16 cellular contexts compared by ENCODE assay signal in genomic region chr1:153953859-153954365, GRCh38. TPM values are rescaled to one million over a fixed set of nuclear protein-coding genes. Genes with fewer than 3 reads are reported as not detected.
DNase-seq lines count a peak whose midpoint lies in the region; ATAC-seq, FAIRE-seq and TF ChIP-seq lines count a peak whose summit lies in the region.
"Had no signal": no experiment of that assay in that cellular context is flagged by ENCODE, and none has a peak within 500 bp of the region (broad histone marks: within the 10 kb centered on the region; RNA-seq: fewer than 3 reads in every experiment).

No MANE protein-coding gene starts in this region.

- SMC1A ChIA-PET in GM12878 (lab: Charles Lee; ENCODE audit: uncharacterized antibody, unreplicated experiment): interaction anchor here (1.7 to 6.9 kb wide), 3 partner anchors 13 to 35 kb away, joined by 3 to 31 read pairs (median 8); partner anchors contain the start of genes CREB3L4 and JTB

- H3K4me1 Mint-ChIP-seq in CD8-positive, alpha-beta T cell (ENCODE audit: low read depth): peaks cover 49% of the 10 kb centered on the region
- peaks cover 47 to 49% of the 10 kb centered on the region in 2 donors for H3K4me1 Mint-ChIP-seq in natural killer cell treated with Interleukin-12 subunit alpha and Interleukin-12 subunit beta and Interleukin-15 and Interleukin-18, amount 100 ng/mL, for 72 hours (ENCODE audit: low read depth in 2 of 2)

- no peak overlapping the region for H3K4me3 ChIP-seq in CD8-positive, alpha-beta T cell (ENCODE audit: low read depth, low read length)
- H3K4me3 ChIP-seq in GM12878 (0 out of 2 replicates have a peak overlapping the region, but pooled peaks have one; percentile 20), GM23248 (no peak overlapping the region)
- H3K4me3 ChIP-seq: HAP-1 had no signal

- DNase-seq in CD8-positive, alpha-beta T cell: no peak
- DNase-seq in HuH-7 (ENCODE audit: low spot score): peak; percentile 94
- no peak for DNase-seq in GM12878 (ENCODE audit: low read depth, low spot score)
- DNase-seq in natural killer cell treated with Interleukin-12 subunit alpha and Interleukin-12 subunit beta and Interleukin-15 and Interleukin-18, amount 100 ng/mL, for 72 hours (ENCODE audit: low spot score): no peak
- no peak for DNase-seq in GM23248
- DNase-seq in NCI-H2171 (lab: John Stamatoyannopoulos, UW): no peak
- DNase-seq in foreskin melanocyte: no peak
- DNase-seq: activated CD8-positive, alpha-beta memory T cell treated with anti-CD3 and anti-CD28 coated beads, Interleukin-2, amount 50 U/mL, for 48 hours; mesenchymal stem cell; NCI-H774; nucleus accumbens; stimulated activated CD4-positive, alpha-beta T cell treated with anti-CD3 and anti-CD28 coated beads, Interleukin-2, amount 100 ng/mL, for 48 hours had no signal

- FAIRE-seq in GM12878 (lab: Jason Lieb, UNC): no peak

- H3K4me1 ChIP-seq in CD8-positive, alpha-beta T cell (ENCODE audit: insufficient read depth, low read length): peaks cover 38% of the 10 kb centered on the region
- H3K4me1 ChIP-seq in GM12878 (ENCODE audit: control insufficient read depth, insufficient read depth, low read length): peaks cover 12% of the 10 kb centered on the region
- H3K4me1 ChIP-seq in GM23248 (ENCODE audit: insufficient read depth): peaks cover 8% of the 10 kb centered on the region

- H3K79me2 ChIP-seq in GM12878 (ENCODE audit: control insufficient read depth, insufficient read depth, low read length): peaks cover 56% of the 10 kb centered on the region
- peaks cover 72% of the 10 kb centered on the region for H3K79me2 ChIP-seq in GM23248 (ENCODE audit: insufficient read depth)

- POLR2A ChIA-PET in CD8-positive, alpha-beta T cell (lab: Charles Lee): interaction anchor here (1.4 to 7.1 kb wide), 5 partner anchors 8 to 164 kb away, joined by 3 to 53 read pairs (median 5); partner anchors contain the start of genes CREB3L4, DENND4B, JTB and RPS27
- POLR2A ChIA-PET in GM12878 (lab: Charles Lee): interaction anchor here (1.1 to 5.5 kb wide), 4 partner anchors 8 to 13 kb away, joined by 3 to 38 read pairs (median 3); partner anchors contain the start of genes CREB3L4, DENND4B and SLC39A1

- H3K27ac ChIP-seq in CD8-positive, alpha-beta T cell (ENCODE audit: low read depth, low read length): no peak overlapping the region
- no peak overlapping the region for H3K27ac ChIP-seq in GM12878 (ENCODE audit: control insufficient read depth, insufficient read depth)
- H3K27ac ChIP-seq in GM23248: no peak overlapping the region
- H3K27ac ChIP-seq: epithelial cell of prostate, VCaP had no signal

- no peak for TF ChIP-seq POLR2A in GM12878 (IDR thresholded peaks at IDR 0.05; ENCODE audit: low read depth, low read length)

- WGBS in GM12878 (ENCODE audit: insufficient coverage, insufficient replicate concordance, low lambda C conversion rate, missing lambda C conversion rate): 91% methylated on average over 4 of the region's 4 CpGs
- WGBS in GM23248 (ENCODE audit: low coverage in 1 of 2, low lambda C conversion rate in 2 of 2, missing lambda C conversion rate in 2 of 2), 2 experiments: 82 to 85% methylated on average over 4 of the region's 4 CpGs

- in situ Hi-C loops in GM12878 (cut with MboI) (no loop called here), GM23248 (cut with MboI) (no loop called here)

- H3K27me3 Mint-ChIP-seq in CD8-positive, alpha-beta T cell (ENCODE audit: low read depth): no peaks in the 10 kb centered on the region
- H3K27me3 Mint-ChIP-seq in natural killer cell treated with Interleukin-12 subunit alpha and Interleukin-12 subunit beta and Interleukin-15 and Interleukin-18, amount 100 ng/mL, for 72 hours: no peaks in the 10 kb centered on the region

- H3K27me3 ChIP-seq in CD8-positive, alpha-beta T cell (ENCODE audit: insufficient read depth, low read length): no peaks in the 10 kb centered on the region
- H3K27me3 ChIP-seq in GM12878 (replicated peaks in 1 of 2; ENCODE audit: control insufficient read depth in 2 of 2, insufficient read depth in 2 of 2, low read length in 1 of 2) (no peaks in the 10 kb centered on the region), GM23248 (replicated peaks; ENCODE audit: insufficient read depth) (no peaks in the 10 kb centered on the region)

- H2AFZ ChIP-seq in GM12878 (ENCODE audit: control insufficient read depth, low read depth, low read length): no peak overlapping the region
- no peak overlapping the region for H2AFZ ChIP-seq in GM23248

- H3K36me3 ChIP-seq in CD8-positive, alpha-beta T cell (ENCODE audit: insufficient read depth, low read length): peaks cover 42% of the 10 kb centered on the region
- peaks cover 23 to 27% of the 10 kb centered on the region in 2 experiments; a peak in 3 of 4 replicates for H3K36me3 ChIP-seq in GM12878 (ENCODE audit: control insufficient read depth in 2 of 2, insufficient read depth in 2 of 2, low read length in 1 of 2)
- peaks cover 18% of the 10 kb centered on the region; the same call in 1 of the 2 replicates for H3K36me3 ChIP-seq in GM23248 (ENCODE audit: low read depth)

- H3F3A ChIP-seq in GM23248 (ENCODE audit: insufficient read depth): no peaks in the 10 kb centered on the region; the same call in 1 of the 2 replicates

- H3K27ac Mint-ChIP-seq in CD8-positive, alpha-beta T cell: peak overlapping the region; percentile 80
- H3K27ac Mint-ChIP-seq in natural killer cell treated with Interleukin-12 subunit alpha and Interleukin-12 subunit beta and Interleukin-15 and Interleukin-18, amount 100 ng/mL, for 72 hours: peak overlapping the region; percentile 26 to 32

- H3K36me3 Mint-ChIP-seq in CD8-positive, alpha-beta T cell: peaks cover 65% of the 10 kb centered on the region
- peaks cover 26% of the 10 kb centered on the region for H3K36me3 Mint-ChIP-seq in natural killer cell treated with Interleukin-12 subunit alpha and Interleukin-12 subunit beta and Interleukin-15 and Interleukin-18, amount 100 ng/mL, for 72 hours

- peak overlapping the region; percentile 28 for H3K9ac ChIP-seq in GM12878 (ENCODE audit: control insufficient read depth, insufficient read depth, low read length)
- no peak overlapping the region for H3K9ac ChIP-seq in GM23248

- CTCF ChIA-PET in CD8-positive, alpha-beta T cell (lab: Charles Lee): interaction anchor here (0.6 to 4.0 kb wide), 6 partner anchors 8 to 190 kb away, joined by 3 to 20 read pairs (median 4); partner anchors contain the start of genes DENND4B and RAB13
- CTCF ChIA-PET in GM12878 (lab: Yijun Ruan, JAX): interaction anchor here (1.1 to 5.0 kb wide), 4 partner anchors 8 to 156 kb away, joined by 3 to 27 read pairs (median 10); partner anchors contain the start of genes CREB3L4, DENND4B and RAB13

- no peak for TF ChIP-seq EP300 in GM12878 (IDR thresholded peaks at IDR 0.05; ENCODE audit: borderline replicate concordance in 1 of 2, control insufficient read depth in 1 of 2, low read depth in 2 of 2, low read length in 2 of 2)

- no peaks in the 10 kb centered on the region for H3K9me3 ChIP-seq in CD8-positive, alpha-beta T cell (ENCODE audit: low read length)
- H3K9me3 ChIP-seq in GM12878 (replicated peaks; ENCODE audit: control insufficient read depth, insufficient read depth, low read length): no peaks in the 10 kb centered on the region
- no peaks in the 10 kb centered on the region for H3K9me3 ChIP-seq in GM23248 (ENCODE audit: low read depth)
- H3K9me3 ChIP-seq: HAP-1 had no signal

- peak overlapping the region; percentile 9 for H3K4me3 Mint-ChIP-seq in CD8-positive, alpha-beta T cell
- peak overlapping the region; percentile 34 for H3K4me3 Mint-ChIP-seq in natural killer cell treated with Interleukin-12 subunit alpha and Interleukin-12 subunit beta and Interleukin-15 and Interleukin-18, amount 100 ng/mL, for 72 hours

- RAD21 ChIA-PET in GM12878 (lab: Charles Lee; ENCODE audit: unreplicated experiment): no interaction called here

- no TSS peak for BruUV-seq in GM12878 (replicated peaks; lab: Mats Ljungman, UMichigan)

- no peak for TF ChIP-seq CTCF in CD8-positive, alpha-beta T cell (IDR thresholded peaks at IDR 0.05)
- TF ChIP-seq CTCF in GM12878 (IDR thresholded peaks at IDR 0.05 in 2 of 3, conservative IDR thresholded peaks at IDR 0.05 in 1 of 3; ENCODE audit: control insufficient read depth in 2 of 3, extremely low read depth in 1 of 3, insufficient read depth in 1 of 3, low read depth in 3 of 3, low read length in 3 of 3): no peak

- ATAC-seq in CD8-positive, alpha-beta T cell: no peak
- no peak for ATAC-seq in GM12878
- no peak for ATAC-seq in natural killer cell treated with Interleukin-12 subunit alpha and Interleukin-12 subunit beta and Interleukin-15 and Interleukin-18, amount 100 ng/mL, for 72 hours
- ATAC-seq: Panc1 had no signal

- intact Hi-C loops in CD8-positive, alpha-beta T cell (cut with DNase I, micrococcal nuclease): no loop called here
- intact Hi-C loops in GM12878 (cut with micrococcal nuclease; ENCODE audit: unreplicated experiment): no loop called here

- no peak for TF ChIP-seq RAD21 in GM12878 (IDR thresholded peaks at IDR 0.05; ENCODE audit: insufficient read depth, low read depth, low read length)

- peaks cover 12% of the 10 kb centered on the region; the same call in 1 of the 2 replicates for H4K20me1 ChIP-seq in GM12878 (ENCODE audit: control insufficient read depth, insufficient read depth)
- no peaks in the 10 kb centered on the region for H4K20me1 ChIP-seq in GM23248 (ENCODE audit: insufficient read depth)

- H3K9me3 Mint-ChIP-seq in CD8-positive, alpha-beta T cell: no peaks in the 10 kb centered on the region
- H3K9me3 Mint-ChIP-seq in natural killer cell treated with Interleukin-12 subunit alpha and Interleukin-12 subunit beta and Interleukin-15 and Interleukin-18, amount 100 ng/mL, for 72 hours: no peaks in the 10 kb centered on the region

- H3K9me2 ChIP-seq in GM23248 (ENCODE audit: insufficient read depth): no peaks in the 10 kb centered on the region

- H3K4me2 ChIP-seq in GM12878 (ENCODE audit: control insufficient read depth, insufficient read depth): peak overlapping the region; percentile 60; the same call in 1 of the 2 replicates
- no peak overlapping the region for H3K4me2 ChIP-seq in GM23248 (ENCODE audit: unreplicated experiment)

RNA-seq across cellular contexts. Expression of gene CRTC2, which starts 4.5 kb away (rescaled TPM):
- 100 to 1,000 TPM; 169 to 201 TPM for total RNA-seq in CD8-positive, alpha-beta T cell
- total RNA-seq in GM12878 (2013; cell fraction: nucleolus; rRNA removed): 37.1 and 39.2 TPM in 2 replicates
- 15.5 and 15.7 TPM in 2 replicates for total RNA-seq in GM12878 (2014; rRNA removed)
- total RNA-seq in GM12878 (2014; rRNA removed; fragmentation: Illumina TruSeq; extraction: Trizol): 13.7 and 13.8 TPM in 2 replicates
- total RNA-seq in GM12878 (2021): 54.6 and 59.7 TPM in 2 replicates
- polyA plus RNA-seq in GM12878 (2011; ENCODE audit: low read depth): 27.4 TPM
- polyA plus RNA-seq in GM12878 (2011; rRNA removed): 12.8 and 35.6 TPM in 2 replicates
- polyA plus RNA-seq in GM12878 (2011; cell fraction: cytosol; rRNA removed): 36.7 and 38.1 TPM in 2 replicates
- 99.3 and 114 TPM in 2 replicates for polyA plus RNA-seq in GM12878 (2011; cell fraction: nucleus; rRNA removed)
- polyA plus RNA-seq in GM12878 (2012): 47.5 and 49.7 TPM in 2 replicates
- polyA plus RNA-seq in GM12878 (2014; fragmentation: Illumina TruSeq; extraction: Trizol): 21.6 and 49.4 TPM in 2 replicates
- 1 to 10 TPM; 5.1 to 8.4 TPM for polyA plus RNA-seq in GM12878 (2014; fragmentation: Nextera tagmentation; extraction: Ambion mirVana)
- polyA plus RNA-seq in GM12878 (2014; rRNA removed): 56.5 and 57.9 TPM in 2 replicates
- polyA plus RNA-seq in GM12878 (2016; fragmentation: Nextera tagmentation; extraction: Ambion mirVana): 10 to 100 TPM; 29.9 to 40.1 TPM
- 36.4 and 45.0 TPM in 2 replicates for polyA minus RNA-seq in GM12878 (2011; rRNA and poly(A)+ RNA removed)
- polyA minus RNA-seq in GM12878 (2011; cell fraction: cytosol; rRNA and poly(A)+ RNA removed): 16.4 and 21.3 TPM in 2 replicates
- 44.2 and 65.2 TPM in 2 replicates for polyA minus RNA-seq in GM12878 (2011; cell fraction: nucleus; rRNA and poly(A)+ RNA removed)
- 100 to 1,000 TPM; 103 to 129 TPM for total RNA-seq in natural killer cell treated with Interleukin-12 subunit alpha and Interleukin-12 subunit beta and Interleukin-15 and Interleukin-18, amount 100 ng/mL, for 72 hours
- total RNA-seq in GM23248 (2014; rRNA removed; shearing (Covaris generic)): 3.7 and 7.5 TPM in 2 replicates
- 16.7 and 21.0 TPM in 2 replicates for polyA plus RNA-seq in GM23248 (2016; fragmentation: Nextera tagmentation; extraction: Ambion mirVana)

RNA-seq across cellular contexts. Expression of gene DENND4B, which starts 7.4 kb away (rescaled TPM):
- total RNA-seq in CD8-positive, alpha-beta T cell: 10 to 100 TPM; 87.2 to 91.3 TPM
- 176 and 188 TPM in 2 replicates for total RNA-seq in GM12878 (2013; cell fraction: nucleolus; rRNA removed)
- total RNA-seq in GM12878 (2014; rRNA removed) (18.2 and 22.2 TPM in 2 replicates), GM12878 (2014; rRNA removed; fragmentation: Illumina TruSeq; extraction: Trizol) (13.1 and 13.7 TPM in 2 replicates), GM12878 (2021) (57.5 and 74.8 TPM in 2 replicates)
- polyA plus RNA-seq in GM12878 (2011; ENCODE audit: low read depth): 25.1 TPM
- polyA plus RNA-seq in GM12878 (2011; rRNA removed) (15.7 and 26.6 TPM in 2 replicates), GM12878 (2014; fragmentation: Illumina TruSeq; extraction: Trizol) (23.5 and 31.0 TPM in 2 replicates), GM12878 (2014; fragmentation: Nextera tagmentation; extraction: Ambion mirVana) (10 to 100 TPM; 12.0 to 13.4 TPM), GM12878 (2014; rRNA removed) (55.1 and 73.9 TPM in 2 replicates), GM12878 (2016; fragmentation: Nextera tagmentation; extraction: Ambion mirVana) (10 to 100 TPM; 20.8 to 23.3 TPM), GM23248 (2016; fragmentation: Nextera tagmentation; extraction: Ambion mirVana) (4.0 and 6.1 TPM in 2 replicates)
- polyA plus RNA-seq in GM12878 (2011; cell fraction: cytosol; rRNA removed): 20.2 and 26.8 TPM in 2 replicates
- polyA plus RNA-seq in GM12878 (2011; cell fraction: nucleus; rRNA removed): 454 and 493 TPM in 2 replicates
- 54.4 and 57.1 TPM in 2 replicates for polyA plus RNA-seq in GM12878 (2012)
- polyA minus RNA-seq in GM12878 (2011; rRNA and poly(A)+ RNA removed): 25.8 and 43.4 TPM in 2 replicates
- polyA minus RNA-seq in GM12878 (2011; cell fraction: cytosol; rRNA and poly(A)+ RNA removed): 25.7 and 31.0 TPM in 2 replicates
- polyA minus RNA-seq in GM12878 (2011; cell fraction: nucleus; rRNA and poly(A)+ RNA removed): 151 and 238 TPM in 2 replicates
- 100 to 1,000 TPM; 161 to 205 TPM for total RNA-seq in natural killer cell treated with Interleukin-12 subunit alpha and Interleukin-12 subunit beta and Interleukin-15 and Interleukin-18, amount 100 ng/mL, for 72 hours
- total RNA-seq in GM23248 (2014; rRNA removed; shearing (Covaris generic)): 3.9 and 17.5 TPM in 2 replicates

RNA-seq across cellular contexts. Expression of gene SLC39A1, which starts 9.4 kb away (rescaled TPM):
- 1 to 10 TPM; 7.2 to 7.7 TPM for total RNA-seq in CD8-positive, alpha-beta T cell
- total RNA-seq in GM12878 (2013; cell fraction: nucleolus; rRNA removed): 77.9 and 89.0 TPM in 2 replicates
- total RNA-seq in GM12878 (2014; rRNA removed) (78.0 and 79.1 TPM in 2 replicates), GM12878 (2014; rRNA removed; fragmentation: Illumina TruSeq; extraction: Trizol) (48.7 and 51.2 TPM in 2 replicates), GM12878 (2021) (67.7 and 68.3 TPM in 2 replicates)
- polyA plus RNA-seq in GM12878 (2011; ENCODE audit: low read depth): 33.2 TPM
- polyA plus RNA-seq in GM12878 (2011; rRNA removed) (61.1 and 79.6 TPM in 2 replicates), GM12878 (2014; fragmentation: Illumina TruSeq; extraction: Trizol) (58.5 and 64.0 TPM in 2 replicates), GM12878 (2014; fragmentation: Nextera tagmentation; extraction: Ambion mirVana) (10 to 100 TPM in 1 of 2 experiments, 1 to 10 TPM in 1; 8.8 to 20.6 TPM), GM12878 (2014; rRNA removed) (77.0 and 77.2 TPM in 2 replicates), GM12878 (2016; fragmentation: Nextera tagmentation; extraction: Ambion mirVana) (10 to 100 TPM; 88.9 to 98.6 TPM), GM23248 (2016; fragmentation: Nextera tagmentation; extraction: Ambion mirVana) (91.9 and 93.1 TPM in 2 replicates)
- polyA plus RNA-seq in GM12878 (2011; cell fraction: cytosol; rRNA removed): 116 and 131 TPM in 2 replicates
- polyA plus RNA-seq in GM12878 (2011; cell fraction: nucleus; rRNA removed): 60.2 and 80.5 TPM in 2 replicates
- 55.5 and 66.2 TPM in 2 replicates for polyA plus RNA-seq in GM12878 (2012)
- 63.3 and 106 TPM in 2 replicates for polyA minus RNA-seq in GM12878 (2011; rRNA and poly(A)+ RNA removed)
- polyA minus RNA-seq in GM12878 (2011; cell fraction: cytosol; rRNA and poly(A)+ RNA removed): 31.5 and 35.2 TPM in 2 replicates
- 30.1 and 33.3 TPM in 2 replicates for polyA minus RNA-seq in GM12878 (2011; cell fraction: nucleus; rRNA and poly(A)+ RNA removed)
- 10 to 100 TPM; 65.6 to 74.2 TPM for total RNA-seq in natural killer cell treated with Interleukin-12 subunit alpha and Interleukin-12 subunit beta and Interleukin-15 and Interleukin-18, amount 100 ng/mL, for 72 hours
- 120 and 141 TPM in 2 replicates for total RNA-seq in GM23248 (2014; rRNA removed; shearing (Covaris generic))

RNA-seq across cellular contexts. Expression of gene CREB3L4, which starts 13.8 kb away (rescaled TPM):
- total RNA-seq in CD8-positive, alpha-beta T cell: 1 to 10 TPM; 3.0 to 3.7 TPM
- 21.5 and 22.0 TPM in 2 replicates for total RNA-seq in GM12878 (2013; cell fraction: nucleolus; rRNA removed)
- total RNA-seq in GM12878 (2014; rRNA removed): 14.0 and 15.6 TPM in 2 replicates
- 11.6 and 12.2 TPM in 2 replicates for total RNA-seq in GM12878 (2014; rRNA removed; fragmentation: Illumina TruSeq; extraction: Trizol)
- 10.9 and 11.3 TPM in 2 replicates for total RNA-seq in GM12878 (2021)
- 7.8 TPM for polyA plus RNA-seq in GM12878 (2011; ENCODE audit: low read depth)
- 9.7 and 11.9 TPM in 2 replicates for polyA plus RNA-seq in GM12878 (2011; rRNA removed)
- 13.6 and 16.7 TPM in 2 replicates for polyA plus RNA-seq in GM12878 (2011; cell fraction: cytosol; rRNA removed)
- polyA plus RNA-seq in GM12878 (2011; cell fraction: nucleus; rRNA removed): 25.1 and 37.1 TPM in 2 replicates
- polyA plus RNA-seq in GM12878 (2012): 10.0 and 13.9 TPM in 2 replicates
- 10.0 and 12.5 TPM in 2 replicates for polyA plus RNA-seq in GM12878 (2014; fragmentation: Illumina TruSeq; extraction: Trizol)
- 10 to 100 TPM in 1 of 2 experiments, 1 to 10 TPM in 1; 9.7 to 12.9 TPM for polyA plus RNA-seq in GM12878 (2014; fragmentation: Nextera tagmentation; extraction: Ambion mirVana)
- 13.1 and 13.4 TPM in 2 replicates for polyA plus RNA-seq in GM12878 (2014; rRNA removed)
- polyA plus RNA-seq in GM12878 (2016; fragmentation: Nextera tagmentation; extraction: Ambion mirVana): 10 to 100 TPM; 11.2 to 11.9 TPM
- polyA minus RNA-seq in GM12878 (2011; rRNA and poly(A)+ RNA removed): 14.5 and 23.8 TPM in 2 replicates
- 4.8 and 4.9 TPM in 2 replicates for polyA minus RNA-seq in GM12878 (2011; cell fraction: cytosol; rRNA and poly(A)+ RNA removed)
- 9.6 and 14.0 TPM in 2 replicates for polyA minus RNA-seq in GM12878 (2011; cell fraction: nucleus; rRNA and poly(A)+ RNA removed)
- 1 to 10 TPM; 4.5 to 6.1 TPM for total RNA-seq in natural killer cell treated with Interleukin-12 subunit alpha and Interleukin-12 subunit beta and Interleukin-15 and Interleukin-18, amount 100 ng/mL, for 72 hours
- total RNA-seq in GM23248 (2014; rRNA removed; shearing (Covaris generic)): 4.3 and 11.1 TPM in 2 replicates
- polyA plus RNA-seq in GM23248 (2016; fragmentation: Nextera tagmentation; extraction: Ambion mirVana): 3.6 and 4.4 TPM in 2 replicates

RNA-seq across cellular contexts. Expression of gene JTB, which starts 23.6 kb away (rescaled TPM):
- 10 to 100 TPM; 90.4 to 91.1 TPM for total RNA-seq in CD8-positive, alpha-beta T cell
- 41.3 and 42.6 TPM in 2 replicates for total RNA-seq in GM12878 (2013; cell fraction: nucleolus; rRNA removed)
- total RNA-seq in GM12878 (2014; rRNA removed): 265 and 276 TPM in 2 replicates
- 95.3 and 103 TPM in 2 replicates for total RNA-seq in GM12878 (2014; rRNA removed; fragmentation: Illumina TruSeq; extraction: Trizol)
- 173 and 174 TPM in 2 replicates for total RNA-seq in GM12878 (2021)
- 116 TPM for polyA plus RNA-seq in GM12878 (2011; ENCODE audit: low read depth)
- polyA plus RNA-seq in GM12878 (2011; rRNA removed): 136 and 144 TPM in 2 replicates
- polyA plus RNA-seq in GM12878 (2011; cell fraction: cytosol; rRNA removed): 203 and 204 TPM in 2 replicates
- polyA plus RNA-seq in GM12878 (2011; cell fraction: nucleus; rRNA removed): 103 and 123 TPM in 2 replicates
- polyA plus RNA-seq in GM12878 (2012): 151 and 159 TPM in 2 replicates
- 57.8 and 85.9 TPM in 2 replicates for polyA plus RNA-seq in GM12878 (2014; fragmentation: Illumina TruSeq; extraction: Trizol)
- polyA plus RNA-seq in GM12878 (2014; fragmentation: Nextera tagmentation; extraction: Ambion mirVana): 10 to 100 TPM; 25.0 to 67.7 TPM
- 247 and 255 TPM in 2 replicates for polyA plus RNA-seq in GM12878 (2014; rRNA removed)
- polyA plus RNA-seq in GM12878 (2016; fragmentation: Nextera tagmentation; extraction: Ambion mirVana): 100 to 1,000 TPM; 292 to 298 TPM
- polyA minus RNA-seq in GM12878 (2011; rRNA and poly(A)+ RNA removed): 34.9 and 51.0 TPM in 2 replicates
- polyA minus RNA-seq in GM12878 (2011; cell fraction: cytosol; rRNA and poly(A)+ RNA removed): 30.6 and 37.3 TPM in 2 replicates
- polyA minus RNA-seq in GM12878 (2011; cell fraction: nucleus; rRNA and poly(A)+ RNA removed): 20.2 and 24.3 TPM in 2 replicates
- total RNA-seq in natural killer cell treated with Interleukin-12 subunit alpha and Interleukin-12 subunit beta and Interleukin-15 and Interleukin-18, amount 100 ng/mL, for 72 hours: 100 to 1,000 TPM; 164 to 255 TPM
- total RNA-seq in GM23248 (2014; rRNA removed; shearing (Covaris generic)): 189 and 242 TPM in 2 replicates
- polyA plus RNA-seq in GM23248 (2016; fragmentation: Nextera tagmentation; extraction: Ambion mirVana): 183 and 186 TPM in 2 replicates

Comparison
In these comparisons a context has a peak if more than half of its experiments do, and no peak if none do; other contexts are left out.
1. RNA of gene SLC39A1, which starts 9.4 kb away (total RNA-seq): 120 to 141 TPM in GM23248, 65.6 to 74.2 TPM in natural killer cell treated with Interleukin-12 subunit alpha and Interleukin-12 subunit beta and Interleukin-15 and Interleukin-18, amount 100 ng/mL, for 72 hours and 48.7 to 89.0 TPM in GM12878; 7.2 to 7.7 TPM in CD8-positive, alpha-beta T cell; every median in the first group is over 4 times any median in the second.